Comparison of ENCODE assay signal across 9 cellular contexts in the genomic region with DNA sequence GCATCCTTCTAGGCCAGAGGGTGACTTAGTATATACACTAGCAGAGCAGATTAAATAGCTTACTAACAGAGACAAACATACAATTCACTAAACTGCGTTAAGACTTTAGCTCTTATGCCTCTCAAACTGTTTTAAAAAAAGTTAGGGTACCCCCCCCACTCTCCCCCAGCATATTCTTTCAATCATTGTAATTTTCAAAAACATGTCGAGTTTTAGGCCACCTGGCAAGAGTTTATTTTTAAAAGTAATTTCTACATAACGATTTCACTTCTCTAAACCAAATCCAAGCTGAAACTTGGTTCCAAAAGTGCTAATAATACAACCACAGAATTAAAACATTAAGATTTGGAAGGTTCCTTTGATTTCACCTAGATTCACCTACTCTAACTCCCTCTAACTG.
A peak's percentile ranks its signal among the peaks of the same experiment; 100 is the strongest.
DNase-seq lines count a peak whose midpoint lies in the region; ATAC-seq and TF ChIP-seq lines count a peak whose summit lies in the region.
"Had no signal": no experiment of that assay in that cellular context is flagged by ENCODE, and none has a peak within 500 bp of the region (broad histone marks: within the 10 kb centered on the region; RNA-seq: fewer than 3 reads in every experiment).

No MANE protein-coding gene starts in this region.

- POLR2A ChIA-PET in T-cell (lab: Charles Lee), result interaction anchor here (0.5 to 2.3 kb wide), 13 partner anchors 10 to 1022 kb away, joined by 3 to 16 read pairs (median 6); no protein-coding TSS in a partner anchor

- no peaks in the 10 kb centered on the region for H3K27me3 Mint-ChIP-seq in activated naive CD4-positive, alpha-beta T cell treated with anti-CD3 and anti-CD28 coated beads for 36 hours (ENCODE audit: low read depth)
- no peaks in the 10 kb centered on the region for H3K27me3 Mint-ChIP-seq in T-cell
- peaks cover 3 to 11% (median 6%) of the 10 kb centered on the region in 3 donors for H3K27me3 Mint-ChIP-seq in immature natural killer cell (ENCODE audit: low read depth in 3 of 3)

- no peaks in the 10 kb centered on the region for H3K27me3 ChIP-seq in thoracic aorta (replicated peaks; ENCODE audit: insufficient read depth)

- no peaks in the 10 kb centered on the region for H3K9me3 ChIP-seq in thoracic aorta

- ATAC-seq in T-cell (replicated peaks in 1 of 4), result no peak
- no peak for ATAC-seq in thoracic aorta (ENCODE audit: insufficient number of reproducible peaks, low FRiP score, low read depth)
- no peak for ATAC-seq in HG02798 (IDR thresholded peaks at IDR 0.05; ENCODE audit: poor library complexity, unreplicated experiment)

- peaks cover 53% of the 10 kb centered on the region for H3K4me1 Mint-ChIP-seq in activated naive CD4-positive, alpha-beta T cell treated with anti-CD3 and anti-CD28 coated beads for 36 hours (ENCODE audit: low read depth)
- H3K4me1 Mint-ChIP-seq in T-cell (peaks cover 54 to 71% (median 67%) of the 10 kb centered on the region in 3 donors), immature natural killer cell (peaks cover 54 to 91% of the 10 kb centered on the region in 2 donors)

- no peaks in the 10 kb centered on the region for H3K9me3 Mint-ChIP-seq in activated naive CD4-positive, alpha-beta T cell treated with anti-CD3 and anti-CD28 coated beads for 36 hours
- H3K9me3 Mint-ChIP-seq in T-cell (no peaks in the 10 kb centered on the region), immature natural killer cell (no peaks in the 10 kb centered on the region)

- CTCF ChIA-PET in activated naive CD4-positive, alpha-beta T cell treated with anti-CD3 and anti-CD28 coated beads for 36 hours (lab: Charles Lee), result interaction anchor here (1.0 to 3.2 kb wide), 7 partner anchors 29 to 368 kb away, joined by 3 to 15 read pairs (median 4); no protein-coding TSS in a partner anchor
- CTCF ChIA-PET in T-cell (lab: Charles Lee), result interaction anchor here in 1 of 2 donors (1.0 to 2.4 kb wide), 5 partner anchors 10 to 366 kb away, joined by 3 to 12 read pairs (median 5); no protein-coding TSS in a partner anchor

- no peak for TF ChIP-seq CTCF in thoracic aorta (IDR thresholded peaks at IDR 0.05)

- peak overlapping the region; percentile 12 to 60 for H3K27ac ChIP-seq in thoracic aorta

- intact Hi-C loops in activated naive CD4-positive, alpha-beta T cell treated with anti-CD3 and anti-CD28 coated beads for 36 hours (cut with micrococcal nuclease), result loop anchor here (1.0 to 10.0 kb wide), 2 partner anchors 21 to 628 kb away; no protein-coding TSS in a partner anchor

- peaks cover 49 to 59% of the 10 kb centered on the region in 2 donors for H3K4me1 ChIP-seq in thoracic aorta (ENCODE audit: control insufficient read depth in 1 of 2, low read depth in 2 of 2)

- peak overlapping the region; percentile 17 for H3K4me3 ChIP-seq in thoracic aorta

- H3K27ac Mint-ChIP-seq in activated naive CD4-positive, alpha-beta T cell treated with anti-CD3 and anti-CD28 coated beads for 36 hours, result peak overlapping the region; percentile 59
- H3K27ac Mint-ChIP-seq in T-cell (peak overlapping the region; percentile 56 to 70), immature natural killer cell (peak overlapping the region in 5 of 6 donors; percentile 5 to 71 (median 44))

- peak overlapping the region; percentile 14 for H3K4me3 Mint-ChIP-seq in activated naive CD4-positive, alpha-beta T cell treated with anti-CD3 and anti-CD28 coated beads for 36 hours
- H3K4me3 Mint-ChIP-seq in T-cell (peak overlapping the region; percentile 42 to 63 (median 47)), immature natural killer cell (peak overlapping the region in 4 of 5 donors; percentile 7 to 42 (median 34))

- H3K36me3 Mint-ChIP-seq in activated naive CD4-positive, alpha-beta T cell treated with anti-CD3 and anti-CD28 coated beads for 36 hours (ENCODE audit: low read depth), result peaks cover 21% of the 10 kb centered on the region
- H3K36me3 Mint-ChIP-seq in T-cell (peaks cover 37% of the 10 kb centered on the region), immature natural killer cell (peaks cover 7 to 14% (median 8%) of the 10 kb centered on the region in 3 donors)

- DNase-seq in activated naive CD4-positive, alpha-beta T cell treated with anti-CD3 and anti-CD28 coated beads for 36 hours, result no peak
- DNase-seq in activated naive CD4-positive, alpha-beta T cell treated with Interleukin-2 at 50 U/mL for 16 hours, result no peak
- no peak for DNase-seq in T-cell
- no peak for DNase-seq in immature natural killer cell
- DNase-seq in thoracic aorta (ENCODE audit: low spot score), result no peak
- DNase-seq in epidermal melanocyte (ENCODE audit: insufficient read length, low spot score), result no peak
- no peak for DNase-seq in stimulated activated CD4-positive, alpha-beta T cell treated with anti-CD3 and anti-CD28 coated beads, Interleukin-1b, Interleukin-23, amount 100 ng/mL, for 48 hours
- DNase-seq: NCI-H1694 had no signal

- no peaks in the 10 kb centered on the region for H3K36me3 ChIP-seq in thoracic aorta
